ENCODE assay signal across 1 cellular context in the genomic region with DNA sequence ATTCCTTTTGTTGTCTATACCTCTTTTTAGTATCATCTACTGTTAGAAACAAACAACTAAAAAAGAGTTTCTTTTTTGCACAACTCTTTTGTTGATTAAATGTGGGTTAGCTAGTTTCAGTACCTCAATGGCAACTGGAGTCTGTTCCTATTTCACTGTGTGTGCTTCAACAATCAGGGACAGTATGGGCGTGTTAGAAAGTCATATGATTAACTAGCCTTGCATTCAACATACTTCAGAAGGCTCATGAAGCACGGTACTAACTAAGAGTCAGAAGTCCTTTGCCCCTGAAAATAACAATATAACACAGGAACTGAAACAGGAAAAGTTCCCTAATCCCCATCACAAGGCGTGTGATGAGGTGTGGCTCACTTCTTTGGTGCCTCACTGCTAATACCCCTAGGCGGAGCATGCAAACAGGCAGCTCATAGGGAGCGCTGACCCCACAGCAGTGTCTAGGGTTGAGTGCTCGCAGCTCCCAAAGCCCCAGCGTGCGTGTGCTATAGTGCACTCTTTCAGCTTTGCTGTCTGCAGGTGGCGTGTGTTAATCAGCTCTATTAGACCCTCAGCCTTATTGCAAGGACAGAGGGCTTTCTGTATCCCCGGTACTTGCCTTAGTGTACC.
TF ChIP-seq lines count a peak whose summit lies in the region.

No MANE protein-coding gene starts in this region.

TF ChIP-seq in GM23338, 12 proteins besides CTCF, POLR2A, EP300 and RAD21 (continued from another document):
- TF ChIP-seq, protein P1, sequence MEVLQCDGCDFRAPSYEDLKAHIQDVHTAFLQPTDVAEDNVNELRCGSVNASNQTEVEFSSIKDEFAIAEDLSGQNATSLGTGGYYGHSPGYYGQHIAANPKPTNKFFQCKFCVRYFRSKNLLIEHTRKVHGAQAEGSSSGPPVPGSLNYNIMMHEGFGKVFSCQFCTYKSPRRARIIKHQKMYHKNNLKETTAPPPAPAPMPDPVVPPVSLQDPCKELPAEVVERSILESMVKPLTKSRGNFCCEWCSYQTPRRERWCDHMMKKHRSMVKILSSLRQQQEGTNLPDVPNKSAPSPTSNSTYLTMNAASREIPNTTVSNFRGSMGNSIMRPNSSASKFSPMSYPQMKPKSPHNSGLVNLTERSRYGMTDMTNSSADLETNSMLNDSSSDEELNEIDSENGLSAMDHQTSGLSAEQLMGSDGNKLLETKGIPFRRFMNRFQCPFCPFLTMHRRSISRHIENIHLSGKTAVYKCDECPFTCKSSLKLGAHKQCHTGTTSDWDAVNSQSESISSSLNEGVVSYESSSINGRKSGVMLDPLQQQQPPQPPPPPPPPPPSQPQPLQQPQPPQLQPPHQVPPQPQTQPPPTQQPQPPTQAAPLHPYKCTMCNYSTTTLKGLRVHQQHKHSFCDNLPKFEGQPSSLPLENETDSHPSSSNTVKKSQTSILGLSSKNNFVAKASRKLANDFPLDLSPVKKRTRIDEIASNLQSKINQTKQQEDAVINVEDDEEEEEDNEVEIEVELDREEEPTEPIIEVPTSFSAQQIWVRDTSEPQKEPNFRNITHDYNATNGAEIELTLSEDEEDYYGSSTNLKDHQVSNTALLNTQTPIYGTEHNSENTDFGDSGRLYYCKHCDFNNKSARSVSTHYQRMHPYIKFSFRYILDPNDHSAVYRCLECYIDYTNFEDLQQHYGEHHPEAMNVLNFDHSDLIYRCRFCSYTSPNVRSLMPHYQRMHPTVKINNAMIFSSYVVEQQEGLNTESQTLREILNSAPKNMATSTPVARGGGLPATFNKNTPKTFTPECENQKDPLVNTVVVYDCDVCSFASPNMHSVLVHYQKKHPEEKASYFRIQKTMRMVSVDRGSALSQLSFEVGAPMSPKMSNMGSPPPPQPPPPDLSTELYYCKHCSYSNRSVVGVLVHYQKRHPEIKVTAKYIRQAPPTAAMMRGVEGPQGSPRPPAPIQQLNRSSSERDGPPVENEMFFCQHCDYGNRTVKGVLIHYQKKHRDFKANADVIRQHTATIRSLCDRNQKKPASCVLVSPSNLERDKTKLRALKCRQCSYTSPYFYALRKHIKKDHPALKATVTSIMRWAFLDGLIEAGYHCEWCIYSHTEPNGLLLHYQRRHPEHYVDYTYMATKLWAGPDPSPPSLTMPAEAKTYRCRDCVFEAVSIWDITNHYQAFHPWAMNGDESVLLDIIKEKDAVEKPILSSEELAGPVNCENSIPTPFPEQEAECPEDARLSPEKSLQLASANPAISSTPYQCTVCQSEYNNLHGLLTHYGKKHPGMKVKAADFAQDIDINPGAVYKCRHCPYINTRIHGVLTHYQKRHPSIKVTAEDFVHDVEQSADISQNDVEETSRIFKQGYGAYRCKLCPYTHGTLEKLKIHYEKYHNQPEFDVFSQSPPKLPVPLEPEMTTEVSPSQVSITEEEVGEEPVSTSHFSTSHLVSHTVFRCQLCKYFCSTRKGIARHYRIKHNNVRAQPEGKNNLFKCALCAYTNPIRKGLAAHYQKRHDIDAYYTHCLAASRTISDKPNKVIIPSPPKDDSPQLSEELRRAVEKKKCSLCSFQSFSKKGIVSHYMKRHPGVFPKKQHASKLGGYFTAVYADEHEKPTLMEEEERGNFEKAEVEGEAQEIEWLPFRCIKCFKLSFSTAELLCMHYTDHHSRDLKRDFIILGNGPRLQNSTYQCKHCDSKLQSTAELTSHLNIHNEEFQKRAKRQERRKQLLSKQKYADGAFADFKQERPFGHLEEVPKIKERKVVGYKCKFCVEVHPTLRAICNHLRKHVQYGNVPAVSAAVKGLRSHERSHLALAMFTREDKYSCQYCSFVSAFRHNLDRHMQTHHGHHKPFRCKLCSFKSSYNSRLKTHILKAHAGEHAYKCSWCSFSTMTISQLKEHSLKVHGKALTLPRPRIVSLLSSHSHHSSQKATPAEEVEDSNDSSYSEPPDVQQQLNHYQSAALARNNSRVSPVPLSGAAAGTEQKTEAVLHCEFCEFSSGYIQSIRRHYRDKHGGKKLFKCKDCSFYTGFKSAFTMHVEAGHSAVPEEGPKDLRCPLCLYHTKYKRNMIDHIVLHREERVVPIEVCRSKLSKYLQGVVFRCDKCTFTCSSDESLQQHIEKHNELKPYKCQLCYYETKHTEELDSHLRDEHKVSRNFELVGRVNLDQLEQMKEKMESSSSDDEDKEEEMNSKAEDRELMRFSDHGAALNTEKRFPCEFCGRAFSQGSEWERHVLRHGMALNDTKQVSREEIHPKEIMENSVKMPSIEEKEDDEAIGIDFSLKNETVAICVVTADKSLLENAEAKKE (CRISPR knock-in tag; IDR thresholded peaks at IDR 0.05), result no peak
- TF ChIP-seq, protein P2, sequence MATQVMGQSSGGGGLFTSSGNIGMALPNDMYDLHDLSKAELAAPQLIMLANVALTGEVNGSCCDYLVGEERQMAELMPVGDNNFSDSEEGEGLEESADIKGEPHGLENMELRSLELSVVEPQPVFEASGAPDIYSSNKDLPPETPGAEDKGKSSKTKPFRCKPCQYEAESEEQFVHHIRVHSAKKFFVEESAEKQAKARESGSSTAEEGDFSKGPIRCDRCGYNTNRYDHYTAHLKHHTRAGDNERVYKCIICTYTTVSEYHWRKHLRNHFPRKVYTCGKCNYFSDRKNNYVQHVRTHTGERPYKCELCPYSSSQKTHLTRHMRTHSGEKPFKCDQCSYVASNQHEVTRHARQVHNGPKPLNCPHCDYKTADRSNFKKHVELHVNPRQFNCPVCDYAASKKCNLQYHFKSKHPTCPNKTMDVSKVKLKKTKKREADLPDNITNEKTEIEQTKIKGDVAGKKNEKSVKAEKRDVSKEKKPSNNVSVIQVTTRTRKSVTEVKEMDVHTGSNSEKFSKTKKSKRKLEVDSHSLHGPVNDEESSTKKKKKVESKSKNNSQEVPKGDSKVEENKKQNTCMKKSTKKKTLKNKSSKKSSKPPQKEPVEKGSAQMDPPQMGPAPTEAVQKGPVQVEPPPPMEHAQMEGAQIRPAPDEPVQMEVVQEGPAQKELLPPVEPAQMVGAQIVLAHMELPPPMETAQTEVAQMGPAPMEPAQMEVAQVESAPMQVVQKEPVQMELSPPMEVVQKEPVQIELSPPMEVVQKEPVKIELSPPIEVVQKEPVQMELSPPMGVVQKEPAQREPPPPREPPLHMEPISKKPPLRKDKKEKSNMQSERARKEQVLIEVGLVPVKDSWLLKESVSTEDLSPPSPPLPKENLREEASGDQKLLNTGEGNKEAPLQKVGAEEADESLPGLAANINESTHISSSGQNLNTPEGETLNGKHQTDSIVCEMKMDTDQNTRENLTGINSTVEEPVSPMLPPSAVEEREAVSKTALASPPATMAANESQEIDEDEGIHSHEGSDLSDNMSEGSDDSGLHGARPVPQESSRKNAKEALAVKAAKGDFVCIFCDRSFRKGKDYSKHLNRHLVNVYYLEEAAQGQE (IDR thresholded peaks at IDR 0.05; ENCODE audit: unreplicated experiment), result no peak
- TF ChIP-seq ZNF331 (CRISPR knock-in tag; IDR thresholded peaks at IDR 0.05; ENCODE audit: low read depth), result no peak
- TF ChIP-seq STAT1 (IDR thresholded peaks at IDR 0.05; ENCODE audit: unreplicated experiment), result no peak
- no peak for TF ChIP-seq JUNB (IDR thresholded peaks at IDR 0.05; ENCODE audit: unreplicated experiment)
- TF ChIP-seq, protein P3, sequence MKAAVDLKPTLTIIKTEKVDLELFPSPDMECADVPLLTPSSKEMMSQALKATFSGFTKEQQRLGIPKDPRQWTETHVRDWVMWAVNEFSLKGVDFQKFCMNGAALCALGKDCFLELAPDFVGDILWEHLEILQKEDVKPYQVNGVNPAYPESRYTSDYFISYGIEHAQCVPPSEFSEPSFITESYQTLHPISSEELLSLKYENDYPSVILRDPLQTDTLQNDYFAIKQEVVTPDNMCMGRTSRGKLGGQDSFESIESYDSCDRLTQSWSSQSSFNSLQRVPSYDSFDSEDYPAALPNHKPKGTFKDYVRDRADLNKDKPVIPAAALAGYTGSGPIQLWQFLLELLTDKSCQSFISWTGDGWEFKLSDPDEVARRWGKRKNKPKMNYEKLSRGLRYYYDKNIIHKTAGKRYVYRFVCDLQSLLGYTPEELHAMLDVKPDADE (IDR thresholded peaks at IDR 0.05), result no peak
- TF ChIP-seq POLR2AphosphoS5 (IDR thresholded peaks at IDR 0.05; ENCODE audit: low read depth), result no peak
- no peak for TF ChIP-seq ZNF114 (CRISPR knock-in tag; IDR thresholded peaks at IDR 0.05)
- TF ChIP-seq NANOG (IDR thresholded peaks at IDR 0.05; ENCODE audit: borderline replicate concordance), result no peak
- no peak for TF ChIP-seq EZH2phosphoT487 (IDR thresholded peaks at IDR 0.05; ENCODE audit: unreplicated experiment)
- no peak for TF ChIP-seq EZH2 (IDR thresholded peaks at IDR 0.05; ENCODE audit: low read depth, unreplicated experiment)
TF ChIP-seq in GM23338: peak in this region for 0.
